32 cellular contexts compared by ENCODE assay signal in the genomic region with DNA sequence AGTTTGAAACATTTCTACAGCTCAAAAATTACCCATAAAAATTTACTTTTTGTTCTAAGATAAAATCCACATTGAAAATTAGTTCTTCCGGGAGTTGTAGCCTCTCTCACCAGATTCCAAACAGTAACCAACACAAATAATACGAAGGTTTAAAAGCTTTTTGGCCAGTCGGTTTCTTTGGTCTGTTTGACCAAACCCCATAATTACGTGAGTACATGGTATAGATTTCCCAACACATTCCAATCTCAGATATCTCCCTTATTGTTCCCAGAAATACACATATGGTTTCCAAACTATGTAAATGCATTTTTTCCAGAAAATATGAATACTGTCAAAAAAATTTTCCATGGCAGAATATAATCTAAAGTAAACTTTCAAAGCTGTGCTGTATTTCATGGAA.
DNase-seq lines count a peak whose midpoint lies in the region; ATAC-seq and TF ChIP-seq lines count a peak whose summit lies in the region.
"Had no signal": no experiment of that assay in that cellular context is flagged by ENCODE, and none has a peak within 500 bp of the region (broad histone marks: within the 10 kb centered on the region; RNA-seq: fewer than 3 reads in every experiment).

No MANE protein-coding gene starts in this region.

- no peak overlapping the region for H3K27ac ChIP-seq in osteoblast (ENCODE audit: low read depth, low read length)
- H3K27ac ChIP-seq: 22Rv1; A549; BLaER1; BLaER1 treated with 17β-estradiol and CSF1 and Interleukin-3, amounts not matched to agents 10 nM and 100 nM; C4-2B had no signal

- H3K36me3 ChIP-seq in osteoblast (ENCODE audit: insufficient read depth, low read length) (no peaks in the 10 kb centered on the region), BE2C (no peaks in the 10 kb centered on the region)
- H3K36me3 ChIP-seq: BLaER1; BLaER1 treated with 17β-estradiol and CSF1 and Interleukin-3, amounts not matched to agents 10 nM and 100 nM had no signal

- DNase-seq in HS-5 (ENCODE audit: low read depth) (peak; percentile 8), fibroblast of peridontal ligament (ENCODE audit: extremely low read depth) (peak; percentile 37), fibroblast of pulmonary artery (ENCODE audit: low read depth) (peak; percentile 32), osteoblast (ENCODE audit: insufficient read length, low spot score, missing footprints) (no peak), BE2C (no peak), A172 (ENCODE audit: low spot score) (no peak)
- DNase-seq: 8988T; ACHN; AML-193; C1 segment of cervical spinal cord; Caco-2; Calu3; CD4-positive, alpha-beta memory T cell; CD4-positive, alpha-beta T cell; CD4-positive, CD25-positive, alpha-beta regulatory T cell; CD8-positive, alpha-beta memory T cell; CD8-positive, alpha-beta T cell; COR-L47; DMS 273 treated with DMSO at 0.1 percent for 48 hours; DMS153; DMS53; DMS79; DMS79 treated with DMSO at 0.1 percent for 48 hours; DND-41; EL had no signal

- H3K4me3 ChIP-seq in fibroblast of pulmonary artery (replicated peaks; ENCODE audit: low read depth, low read length) (no peak overlapping the region), osteoblast (ENCODE audit: insufficient read depth, low read length) (no peak overlapping the region), BE2C (ENCODE audit: low read depth, low read length) (no peak overlapping the region)
- H3K4me3 ChIP-seq: A549; BLaER1; BLaER1 treated with 17β-estradiol and CSF1 and Interleukin-3, amounts not matched to agents 10 nM and 100 nM had no signal

- H3K27me3 ChIP-seq in osteoblast (ENCODE audit: insufficient read depth, low read length), result no peaks in the 10 kb centered on the region
- peaks cover 45% of the 10 kb centered on the region for H3K27me3 ChIP-seq in BE2C
- H3K27me3 ChIP-seq: BLaER1; BLaER1 treated with 17β-estradiol and CSF1 and Interleukin-3, amounts not matched to agents 10 nM and 100 nM had no signal

- no peaks in the 10 kb centered on the region for H3K79me2 ChIP-seq in osteoblast (ENCODE audit: insufficient read depth, low read length)

- H2AFZ ChIP-seq in osteoblast (ENCODE audit: low read length), result peak overlapping the region; percentile 42

- H3K4me1 ChIP-seq in osteoblast (ENCODE audit: insufficient read depth, low read length) (no peaks in the 10 kb centered on the region), BE2C (no peaks in the 10 kb centered on the region; the same call in 1 of the 2 replicates)
- H3K4me1 ChIP-seq: A549; BLaER1; BLaER1 treated with 17β-estradiol and CSF1 and Interleukin-3, amounts not matched to agents 10 nM and 100 nM; Caco-2 had no signal

- no peaks in the 10 kb centered on the region for H3K9me3 ChIP-seq in osteoblast (ENCODE audit: low read depth, low read length)
- H3K9me3 ChIP-seq in BE2C, result no peaks in the 10 kb centered on the region
- H3K9me3 ChIP-seq: BLaER1 had no signal

- ATAC-seq in HG02588 (IDR thresholded peaks at IDR 0.05; ENCODE audit: unreplicated experiment) (no peak), HG03280 (IDR thresholded peaks at IDR 0.05; ENCODE audit: unreplicated experiment) (no peak)
- ATAC-seq: A549; CD8-positive, alpha-beta T cell had no signal

- no peaks in the 10 kb centered on the region for H4K20me1 ChIP-seq in osteoblast (ENCODE audit: insufficient read depth, low read length)
- H4K20me1 ChIP-seq: BLaER1; BLaER1 treated with 17β-estradiol and CSF1 and Interleukin-3, amounts not matched to agents 10 nM and 100 nM had no signal

- TF ChIP-seq CTCF in fibroblast of pulmonary artery (IDR thresholded peaks at IDR 0.05; ENCODE audit: low read length, missing control alignments) (no peak), osteoblast (IDR thresholded peaks at IDR 0.05; ENCODE audit: extremely low read depth, low read depth, low read length) (no peak), BE2C (IDR thresholded peaks at IDR 0.05; ENCODE audit: low read depth, low read length) (no peak)

- no peak overlapping the region for H3K4me2 ChIP-seq in osteoblast (ENCODE audit: insufficient read depth, low read length)
- H3K4me2 ChIP-seq: A549; BLaER1; BLaER1 treated with 17β-estradiol and CSF1 and Interleukin-3, amounts not matched to agents 10 nM and 100 nM had no signal

Comparison
In these comparisons a context has a peak if more than half of its experiments do, and no peak if none do; other contexts are left out.
1. DNase-seq: peak in HS-5 (single experiment), fibroblast of peridontal ligament (single experiment) and fibroblast of pulmonary artery (single experiment); none in osteoblast (single experiment), BE2C (single experiment) and A172 (single experiment).